ENCODE assay signal across 15 cellular contexts in the genomic region with DNA sequence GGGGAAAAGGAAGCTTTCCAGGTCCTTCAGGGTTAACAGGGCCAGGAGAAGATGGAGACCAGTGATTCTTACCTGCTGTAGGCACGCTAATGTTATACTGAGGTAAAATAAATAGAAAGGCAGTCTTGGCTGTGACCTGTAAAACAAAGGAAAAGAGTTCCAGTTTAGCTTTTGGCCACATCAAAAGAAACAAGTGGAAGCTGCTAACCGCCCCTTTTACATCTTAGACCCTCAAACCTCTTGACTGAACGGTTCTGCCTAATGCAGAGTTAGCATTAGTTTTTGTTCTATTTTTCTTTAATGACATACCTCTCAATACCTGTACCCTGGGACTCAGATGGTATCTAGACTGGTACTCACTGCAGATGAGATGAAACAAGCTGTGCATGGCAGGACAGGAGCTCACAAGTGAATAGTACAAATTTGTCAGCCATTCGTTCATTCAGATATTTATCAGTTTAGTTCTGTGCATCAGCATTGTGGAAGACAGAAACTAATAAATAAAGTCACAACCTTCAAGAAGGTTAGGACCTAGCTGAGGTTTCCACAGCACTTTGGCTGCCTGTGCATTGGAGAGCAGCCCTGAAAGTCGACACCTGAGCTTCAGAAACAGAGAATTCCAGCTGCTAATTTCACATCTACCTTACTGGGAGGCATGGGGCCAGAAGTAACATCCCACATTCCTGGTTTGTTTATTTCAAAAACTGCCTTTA. TPM values are rescaled to one million over a fixed set of nuclear protein-coding genes. Genes with fewer than 3 reads are reported as not detected.
DNase-seq lines count a peak whose midpoint lies in the region; ATAC-seq lines count a peak whose summit lies in the region.
"Had no signal": no experiment of that assay in that cellular context is flagged by ENCODE, and none has a peak within 500 bp of the region (broad histone marks: within the 10 kb centered on the region; RNA-seq: fewer than 3 reads in every experiment).

No MANE protein-coding gene starts in this region.

- H3K27me3 Mint-ChIP-seq in CD8-positive, alpha-beta memory T cell = peaks cover 0 to 4% of the 10 kb centered on the region in 2 donors
- no peaks in the 10 kb centered on the region for H3K27me3 Mint-ChIP-seq in activated T-helper 17 cell treated with anti-CD3 and anti-CD28 coated beads, Interleukin-2, amount 50 U/mL, for 72 hours
- H3K27me3 Mint-ChIP-seq: B cell had no signal

- CTCF ChIA-PET in CD8-positive, alpha-beta memory T cell (lab: Charles Lee) = interaction anchor here (0.7 to 1.4 kb wide), 6 partner anchors 8 to 62 kb away, joined by 3 to 4 read pairs (median 3); no protein-coding TSS in a partner anchor

- no peaks in the 10 kb centered on the region for H3K9me3 Mint-ChIP-seq in CD8-positive, alpha-beta memory T cell
- no peaks in the 10 kb centered on the region for H3K9me3 Mint-ChIP-seq in activated T-helper 17 cell treated with anti-CD3 and anti-CD28 coated beads, Interleukin-2, amount 50 U/mL, for 72 hours
- H3K9me3 Mint-ChIP-seq: activated naive CD4-positive, alpha-beta T cell treated with anti-CD3 and anti-CD28 coated beads, Interleukin-2, amount 50 U/mL, for 72 hours had no signal

- H3K27ac Mint-ChIP-seq in CD8-positive, alpha-beta memory T cell = peak overlapping the region in 6 of 8 donors; percentile 10 to 75 (median 62)
- peak overlapping the region; percentile 5 for H3K27ac Mint-ChIP-seq in activated T-helper 17 cell treated with anti-CD3 and anti-CD28 coated beads, Interleukin-2, amount 50 U/mL, for 72 hours
- H3K27ac Mint-ChIP-seq: B cell had no signal

- no peak overlapping the region for H3K27ac ChIP-seq in CD8-positive, alpha-beta memory T cell (ENCODE audit: low read depth, low read length)
- H3K27ac ChIP-seq: prostate gland had no signal

- H3K4me3 ChIP-seq in CD8-positive, alpha-beta memory T cell (ENCODE audit: low read length) = no peak overlapping the region
- H3K4me3 ChIP-seq: prostate gland, stomach had no signal

- peaks cover 0 to 17% (median 9%) of the 10 kb centered on the region in 3 donors for H3K36me3 Mint-ChIP-seq in CD8-positive, alpha-beta memory T cell
- H3K36me3 Mint-ChIP-seq in activated T-helper 17 cell treated with anti-CD3 and anti-CD28 coated beads, Interleukin-2, amount 50 U/mL, for 72 hours (ENCODE audit: low read depth) = no peaks in the 10 kb centered on the region
- H3K36me3 Mint-ChIP-seq: activated naive CD4-positive, alpha-beta T cell treated with anti-CD3 and anti-CD28 coated beads, Interleukin-2, amount 50 U/mL, for 72 hours had no signal

- no peaks in the 10 kb centered on the region for H3K36me3 ChIP-seq in CD8-positive, alpha-beta memory T cell (ENCODE audit: insufficient read depth, low read length)
- H3K36me3 ChIP-seq: prostate gland had no signal

- peaks cover 33% of the 10 kb centered on the region for H3K4me1 ChIP-seq in CD8-positive, alpha-beta memory T cell (ENCODE audit: insufficient read depth, low read length)
- H3K4me1 ChIP-seq: prostate gland had no signal

- peak in 2 of 5 donors; percentile 15 to 23 for DNase-seq in CD8-positive, alpha-beta memory T cell
- DNase-seq in NCI-H1092 (lab: John Stamatoyannopoulos, UW) = no peak
- DNase-seq in NK-92 treated with Interleukin-12 subunit alpha and Interleukin-12 subunit beta, amount 100 ng/mL, for 24 hours (lab: John Stamatoyannopoulos, UW) = no peak
- DNase-seq in putamen (ENCODE audit: low spot score) = no peak
- DNase-seq: activated CD4-positive, alpha-beta T cell treated with anti-CD3 and anti-CD28 coated beads, Interleukin-2, amount 50 U/mL, for 4 hours; KBM-7; NCI-H2029; stomach had no signal

- H3K4me3 Mint-ChIP-seq in CD8-positive, alpha-beta memory T cell = peak overlapping the region in 6 of 7 donors; percentile 48 to 74 (median 66)
- H3K4me3 Mint-ChIP-seq in activated T-helper 17 cell treated with anti-CD3 and anti-CD28 coated beads, Interleukin-2, amount 50 U/mL, for 72 hours = no peak overlapping the region
- H3K4me3 Mint-ChIP-seq: B cell had no signal

- peak; percentile 4 for ATAC-seq in GM21367 (IDR thresholded peaks at IDR 0.05; ENCODE audit: unreplicated experiment)
- ATAC-seq in HG03095 (IDR thresholded peaks at IDR 0.05; ENCODE audit: unreplicated experiment) = peak; percentile 15
- ATAC-seq in activated T-helper 17 cell treated with anti-CD3 and anti-CD28 coated beads, Interleukin-2, amount 50 U/mL, for 72 hours (replicated peaks) = no peak
- no peak for ATAC-seq in GM18858 (IDR thresholded peaks at IDR 0.05; ENCODE audit: unreplicated experiment)

- no peaks in the 10 kb centered on the region for H3K9me3 ChIP-seq in CD8-positive, alpha-beta memory T cell (ENCODE audit: low read length)
- H3K9me3 ChIP-seq: prostate gland, stomach had no signal

- H3K4me1 Mint-ChIP-seq in CD8-positive, alpha-beta memory T cell = peaks cover 43 to 60% (median 51%) of the 10 kb centered on the region in 3 donors
- H3K4me1 Mint-ChIP-seq in activated T-helper 17 cell treated with anti-CD3 and anti-CD28 coated beads, Interleukin-2, amount 50 U/mL, for 72 hours = peaks cover 23% of the 10 kb centered on the region

- POLR2A ChIA-PET in CD8-positive, alpha-beta memory T cell (lab: Charles Lee) = interaction anchor here (1.1 kb wide), 1 partner anchor 39 kb away, joined by 3 read pairs; no protein-coding TSS in a partner anchor

- no peaks in the 10 kb centered on the region for H3K27me3 ChIP-seq in CD8-positive, alpha-beta memory T cell (ENCODE audit: insufficient read depth, low read length, poor library complexity, severe bottlenecking)
- H3K27me3 ChIP-seq: stomach had no signal

RNA-seq across cellular contexts. Expression of gene TRAM2, which starts 41.0 kb away (rescaled TPM):
- 1 to 10 TPM; 3.7 to 4.1 TPM for total RNA-seq in CD8-positive, alpha-beta memory T cell
- polyA plus RNA-seq in CD8-positive, alpha-beta memory T cell = 5.0 TPM
- total RNA-seq in activated T-helper 17 cell treated with anti-CD3 and anti-CD28 coated beads, Interleukin-2, amount 50 U/mL, for 72 hours = 1 to 10 TPM; 1.7 to 5.4 TPM

Comparison
In these comparisons a context has a peak if more than half of its experiments do, and no peak if none do; other contexts are left out.
1. ATAC-seq: peak in GM21367 (single experiment) and HG03095 (single experiment); none in activated T-helper 17 cell treated with anti-CD3 and anti-CD28 coated beads, Interleukin-2, amount 50 U/mL, for 72 hours (single experiment) and GM18858 (single experiment).